ENCODE assay signal across 19 cellular contexts in the genomic region with DNA sequence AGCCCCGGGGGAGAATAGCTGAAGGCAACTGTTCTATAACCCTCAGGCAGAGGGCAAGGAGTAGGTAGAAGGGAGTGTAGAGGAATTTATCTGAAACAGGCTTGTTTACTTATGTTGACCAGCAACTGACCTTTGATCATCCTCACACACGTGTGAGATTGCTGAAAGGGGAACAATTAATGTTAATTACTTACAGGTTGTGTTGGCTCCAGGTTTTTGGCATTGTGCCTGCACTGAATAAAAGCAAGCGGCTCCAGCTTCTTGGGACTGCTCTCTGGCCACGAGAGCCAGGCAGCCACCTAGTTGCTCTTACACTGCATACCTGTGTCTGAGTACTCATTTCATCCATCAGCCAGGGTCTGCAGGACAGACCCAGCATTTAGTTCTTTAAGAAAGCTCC. TPM values are rescaled to one million over a fixed set of nuclear protein-coding genes. Genes with fewer than 3 reads are reported as not detected.
"Had no signal": no experiment of that assay in that cellular context is flagged by ENCODE, and none has a peak within 500 bp of the region (broad histone marks: within the 10 kb centered on the region; RNA-seq: fewer than 3 reads in every experiment).

No MANE protein-coding gene starts in this region.

- H3K36me3 ChIP-seq: gastrocnemius medialis, heart left ventricle, neutrophil, tibial nerve, vagina had no signal

- H3K9me3 ChIP-seq: gastrocnemius medialis, heart left ventricle, neutrophil, tibial nerve, vagina had no signal

- DNase-seq: activated CD4-positive, alpha-beta memory T cell treated with anti-CD3 and anti-CD28 coated beads for 36 hours; activated CD4-positive, CD25-positive, alpha-beta regulatory T cell treated with anti-CD3 and anti-CD28 coated beads, Interleukin-2, amount 50 U/mL, for 72 hours; activated CD8-positive, alpha-beta memory T cell treated with anti-CD3 and anti-CD28 coated beads, Interleukin-2, amount 10 ng/mL, durations not matched to agents 7 days and 5 days; activated naive CD4-positive, alpha-beta T cell treated with anti-CD3 and anti-CD28 coated beads, Interleukin-2, amount 50 U/mL, for 16 hours; activated T-cell treated with anti-CD3 and anti-CD28 coated beads, Interleukin-2, amount 50 U/mL, for 1 hour; dermis blood vessel endothelial cell; gastrocnemius medialis; heart left ventricle; naive thymus-derived CD8-positive, alpha-beta T cell; retina; stimulated activated CD4-positive, alpha-beta T cell treated with anti-CD3 and anti-CD28 coated beads, Interleukin-2, amount 100 ng/mL, for 48 hours; stimulated activated naive B cell treated with anti-CD40 and anti-IgM and Interleukin-4, amounts not matched to agents 10 μg/mL and 1 μg/mL and 100 μg/mL, for 72 hours; T1000 had no signal

- H2AFZ ChIP-seq: parathyroid adenoma had no signal

- H3K27ac ChIP-seq: epithelial cell of prostate, gastrocnemius medialis, heart left ventricle, neutrophil, parathyroid adenoma, tibial nerve, vagina had no signal

- ATAC-seq: activated CD8-positive, alpha-beta memory T cell treated with anti-CD3 and anti-CD28 coated beads, Interleukin-2, amount 10 ng/mL, durations not matched to agents 7 days and 5 days; gastrocnemius medialis; heart left ventricle; naive thymus-derived CD8-positive, alpha-beta T cell; stimulated activated naive B cell treated with anti-CD40 and anti-IgM and Interleukin-4, amounts not matched to agents 10 μg/mL and 1 μg/mL and 100 μg/mL, for 72 hours had no signal

- H3K4me3 ChIP-seq: gastrocnemius medialis, heart left ventricle, lung, tibial nerve, vagina had no signal

- H3K79me2 ChIP-seq: parathyroid adenoma had no signal

- H3K9ac ChIP-seq: parathyroid adenoma had no signal

- H3K27me3 ChIP-seq: gastrocnemius medialis, tibial nerve, vagina had no signal

RNA-seq across cellular contexts. Expression of a gene that starts 41.3 kb away (rescaled TPM):
- total RNA-seq: activated CD4-positive, alpha-beta memory T cell treated with anti-CD3 and anti-CD28 coated beads for 36 hours; activated CD8-positive, alpha-beta memory T cell treated with anti-CD3 and anti-CD28 coated beads, Interleukin-2, amount 10 ng/mL, durations not matched to agents 7 days and 5 days had no signal
